ENCODE assay signal across 2 cellular contexts in the genomic region with DNA sequence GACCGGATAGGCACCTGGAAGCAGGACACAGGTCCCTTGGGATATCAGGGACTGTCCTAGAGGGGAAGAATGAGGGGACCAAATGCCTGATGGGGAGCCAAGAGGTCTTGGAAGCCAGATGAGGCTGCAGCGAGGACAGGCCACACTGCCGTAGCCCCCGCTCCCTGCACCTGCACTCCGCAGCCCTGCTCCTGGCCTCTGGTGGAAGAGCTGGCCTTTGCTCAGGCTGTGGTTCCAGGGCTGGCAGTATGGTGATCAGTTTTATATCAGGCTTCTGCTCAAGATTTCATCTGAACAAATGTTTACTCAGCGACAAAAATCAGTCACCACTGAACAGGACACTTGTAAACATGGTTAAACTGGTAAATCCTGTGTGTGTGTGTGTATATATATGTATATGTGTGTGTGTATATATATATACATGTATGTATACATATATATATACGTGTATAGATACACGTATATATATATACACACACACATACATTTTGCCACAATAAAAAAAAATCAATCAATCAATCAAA.
TF ChIP-seq lines count a peak whose summit lies in the region.

No MANE protein-coding gene starts in this region.

TF ChIP-seq in A549, 52 proteins besides CTCF, POLR2A, EP300 and RAD21:
- TF ChIP-seq RCOR1 (IDR thresholded peaks at IDR 0.05; ENCODE audit: low read depth, low read length), result no peak
- no peak for TF ChIP-seq NR3C1 (IDR thresholded peaks at IDR 0.05)
- TF ChIP-seq CBX2 (IDR thresholded peaks at IDR 0.05; ENCODE audit: borderline replicate concordance, low read depth), result no peak
- TF ChIP-seq HOXB5 (CRISPR knock-in tag; IDR thresholded peaks at IDR 0.05), result no peak
- TF ChIP-seq HEYL (CRISPR knock-in tag; IDR thresholded peaks at IDR 0.05), result no peak

TF ChIP-seq in H1, 55 proteins besides CTCF, POLR2A, EP300 and RAD21:
- TF ChIP-seq HDAC2 (IDR thresholded peaks at IDR 0.05; ENCODE audit: borderline replicate concordance in 1 of 2, low read depth in 2 of 2, low read length in 2 of 2), result no peak
- no peak for TF ChIP-seq MAFK (IDR thresholded peaks at IDR 0.05; ENCODE audit: low read depth, low read length)
- no peak for TF ChIP-seq ZNF274 (IDR thresholded peaks at IDR 0.05; ENCODE audit: borderline replicate concordance, extremely low read depth, low read length)
- no peak for TF ChIP-seq SUZ12 (IDR thresholded peaks at IDR 0.05; ENCODE audit: low read length)
- TF ChIP-seq, protein P1, sequence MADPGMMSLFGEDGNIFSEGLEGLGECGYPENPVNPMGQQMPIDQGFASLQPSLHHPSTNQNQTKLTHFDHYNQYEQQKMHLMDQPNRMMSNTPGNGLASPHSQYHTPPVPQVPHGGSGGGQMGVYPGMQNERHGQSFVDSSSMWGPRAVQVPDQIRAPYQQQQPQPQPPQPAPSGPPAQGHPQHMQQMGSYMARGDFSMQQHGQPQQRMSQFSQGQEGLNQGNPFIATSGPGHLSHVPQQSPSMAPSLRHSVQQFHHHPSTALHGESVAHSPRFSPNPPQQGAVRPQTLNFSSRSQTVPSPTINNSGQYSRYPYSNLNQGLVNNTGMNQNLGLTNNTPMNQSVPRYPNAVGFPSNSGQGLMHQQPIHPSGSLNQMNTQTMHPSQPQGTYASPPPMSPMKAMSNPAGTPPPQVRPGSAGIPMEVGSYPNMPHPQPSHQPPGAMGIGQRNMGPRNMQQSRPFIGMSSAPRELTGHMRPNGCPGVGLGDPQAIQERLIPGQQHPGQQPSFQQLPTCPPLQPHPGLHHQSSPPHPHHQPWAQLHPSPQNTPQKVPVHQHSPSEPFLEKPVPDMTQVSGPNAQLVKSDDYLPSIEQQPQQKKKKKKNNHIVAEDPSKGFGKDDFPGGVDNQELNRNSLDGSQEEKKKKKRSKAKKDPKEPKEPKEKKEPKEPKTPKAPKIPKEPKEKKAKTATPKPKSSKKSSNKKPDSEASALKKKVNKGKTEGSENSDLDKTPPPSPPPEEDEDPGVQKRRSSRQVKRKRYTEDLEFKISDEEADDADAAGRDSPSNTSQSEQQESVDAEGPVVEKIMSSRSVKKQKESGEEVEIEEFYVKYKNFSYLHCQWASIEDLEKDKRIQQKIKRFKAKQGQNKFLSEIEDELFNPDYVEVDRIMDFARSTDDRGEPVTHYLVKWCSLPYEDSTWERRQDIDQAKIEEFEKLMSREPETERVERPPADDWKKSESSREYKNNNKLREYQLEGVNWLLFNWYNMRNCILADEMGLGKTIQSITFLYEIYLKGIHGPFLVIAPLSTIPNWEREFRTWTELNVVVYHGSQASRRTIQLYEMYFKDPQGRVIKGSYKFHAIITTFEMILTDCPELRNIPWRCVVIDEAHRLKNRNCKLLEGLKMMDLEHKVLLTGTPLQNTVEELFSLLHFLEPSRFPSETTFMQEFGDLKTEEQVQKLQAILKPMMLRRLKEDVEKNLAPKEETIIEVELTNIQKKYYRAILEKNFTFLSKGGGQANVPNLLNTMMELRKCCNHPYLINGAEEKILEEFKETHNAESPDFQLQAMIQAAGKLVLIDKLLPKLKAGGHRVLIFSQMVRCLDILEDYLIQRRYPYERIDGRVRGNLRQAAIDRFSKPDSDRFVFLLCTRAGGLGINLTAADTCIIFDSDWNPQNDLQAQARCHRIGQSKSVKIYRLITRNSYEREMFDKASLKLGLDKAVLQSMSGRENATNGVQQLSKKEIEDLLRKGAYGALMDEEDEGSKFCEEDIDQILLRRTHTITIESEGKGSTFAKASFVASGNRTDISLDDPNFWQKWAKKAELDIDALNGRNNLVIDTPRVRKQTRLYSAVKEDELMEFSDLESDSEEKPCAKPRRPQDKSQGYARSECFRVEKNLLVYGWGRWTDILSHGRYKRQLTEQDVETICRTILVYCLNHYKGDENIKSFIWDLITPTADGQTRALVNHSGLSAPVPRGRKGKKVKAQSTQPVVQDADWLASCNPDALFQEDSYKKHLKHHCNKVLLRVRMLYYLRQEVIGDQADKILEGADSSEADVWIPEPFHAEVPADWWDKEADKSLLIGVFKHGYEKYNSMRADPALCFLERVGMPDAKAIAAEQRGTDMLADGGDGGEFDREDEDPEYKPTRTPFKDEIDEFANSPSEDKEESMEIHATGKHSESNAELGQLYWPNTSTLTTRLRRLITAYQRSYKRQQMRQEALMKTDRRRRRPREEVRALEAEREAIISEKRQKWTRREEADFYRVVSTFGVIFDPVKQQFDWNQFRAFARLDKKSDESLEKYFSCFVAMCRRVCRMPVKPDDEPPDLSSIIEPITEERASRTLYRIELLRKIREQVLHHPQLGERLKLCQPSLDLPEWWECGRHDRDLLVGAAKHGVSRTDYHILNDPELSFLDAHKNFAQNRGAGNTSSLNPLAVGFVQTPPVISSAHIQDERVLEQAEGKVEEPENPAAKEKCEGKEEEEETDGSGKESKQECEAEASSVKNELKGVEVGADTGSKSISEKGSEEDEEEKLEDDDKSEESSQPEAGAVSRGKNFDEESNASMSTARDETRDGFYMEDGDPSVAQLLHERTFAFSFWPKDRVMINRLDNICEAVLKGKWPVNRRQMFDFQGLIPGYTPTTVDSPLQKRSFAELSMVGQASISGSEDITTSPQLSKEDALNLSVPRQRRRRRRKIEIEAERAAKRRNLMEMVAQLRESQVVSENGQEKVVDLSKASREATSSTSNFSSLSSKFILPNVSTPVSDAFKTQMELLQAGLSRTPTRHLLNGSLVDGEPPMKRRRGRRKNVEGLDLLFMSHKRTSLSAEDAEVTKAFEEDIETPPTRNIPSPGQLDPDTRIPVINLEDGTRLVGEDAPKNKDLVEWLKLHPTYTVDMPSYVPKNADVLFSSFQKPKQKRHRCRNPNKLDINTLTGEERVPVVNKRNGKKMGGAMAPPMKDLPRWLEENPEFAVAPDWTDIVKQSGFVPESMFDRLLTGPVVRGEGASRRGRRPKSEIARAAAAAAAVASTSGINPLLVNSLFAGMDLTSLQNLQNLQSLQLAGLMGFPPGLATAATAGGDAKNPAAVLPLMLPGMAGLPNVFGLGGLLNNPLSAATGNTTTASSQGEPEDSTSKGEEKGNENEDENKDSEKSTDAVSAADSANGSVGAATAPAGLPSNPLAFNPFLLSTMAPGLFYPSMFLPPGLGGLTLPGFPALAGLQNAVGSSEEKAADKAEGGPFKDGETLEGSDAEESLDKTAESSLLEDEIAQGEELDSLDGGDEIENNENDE (IDR thresholded peaks at IDR 0.05; ENCODE audit: insufficient replicate concordance, low read length), result no peak
- TF ChIP-seq SP1 (IDR thresholded peaks at IDR 0.05; ENCODE audit: low read depth, low read length), result no peak
- no peak for TF ChIP-seq KDM1A (IDR thresholded peaks at IDR 0.05; ENCODE audit: borderline replicate concordance, low read length)
- no peak for TF ChIP-seq CBX5 (IDR thresholded peaks at IDR 0.05; ENCODE audit: low read depth, low read length)
- no peak for TF ChIP-seq POLR2AphosphoS5 (IDR thresholded peaks at IDR 0.05; ENCODE audit: low read depth, low read length)
- no peak for TF ChIP-seq GABPA (IDR thresholded peaks at IDR 0.05; ENCODE audit: borderline replicate concordance, insufficient read depth, low read length)
- TF ChIP-seq CHD1 (IDR thresholded peaks at IDR 0.05; ENCODE audit: low read depth, low read length), result no peak
- TF ChIP-seq TAF1 (IDR thresholded peaks at IDR 0.05; ENCODE audit: low read depth, low read length), result no peak
- TF ChIP-seq CEBPB (IDR thresholded peaks at IDR 0.05; ENCODE audit: low read depth, low read length), result no peak
- no peak for TF ChIP-seq PHF8 (conservative IDR thresholded peaks at IDR 0.05; ENCODE audit: low read depth, low read length)
- no peak for TF ChIP-seq TCF12 (IDR thresholded peaks at IDR 0.05; ENCODE audit: low read depth, low read length)
- TF ChIP-seq, protein P2, sequence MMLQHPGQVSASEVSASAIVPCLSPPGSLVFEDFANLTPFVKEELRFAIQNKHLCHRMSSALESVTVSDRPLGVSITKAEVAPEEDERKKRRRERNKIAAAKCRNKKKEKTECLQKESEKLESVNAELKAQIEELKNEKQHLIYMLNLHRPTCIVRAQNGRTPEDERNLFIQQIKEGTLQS (IDR thresholded peaks at IDR 0.05; ENCODE audit: insufficient read depth, low read depth, low read length), result no peak
- no peak for TF ChIP-seq KDM5A (IDR thresholded peaks at IDR 0.05; ENCODE audit: low read length)
- no peak for TF ChIP-seq FOSL1 (IDR thresholded peaks at IDR 0.05; ENCODE audit: insufficient read depth, low read depth, low read length)
